In genomic region chr2:215619022-215619958, GRCh38 we compare ENCODE assay signal across 1 cellular context.
TF ChIP-seq lines count a peak whose summit lies in the region.

No MANE protein-coding gene starts in this region.

TF ChIP-seq in GM23338, 12 proteins besides CTCF, POLR2A, EP300 and RAD21 (continued from another document):
- TF ChIP-seq, protein P1, sequence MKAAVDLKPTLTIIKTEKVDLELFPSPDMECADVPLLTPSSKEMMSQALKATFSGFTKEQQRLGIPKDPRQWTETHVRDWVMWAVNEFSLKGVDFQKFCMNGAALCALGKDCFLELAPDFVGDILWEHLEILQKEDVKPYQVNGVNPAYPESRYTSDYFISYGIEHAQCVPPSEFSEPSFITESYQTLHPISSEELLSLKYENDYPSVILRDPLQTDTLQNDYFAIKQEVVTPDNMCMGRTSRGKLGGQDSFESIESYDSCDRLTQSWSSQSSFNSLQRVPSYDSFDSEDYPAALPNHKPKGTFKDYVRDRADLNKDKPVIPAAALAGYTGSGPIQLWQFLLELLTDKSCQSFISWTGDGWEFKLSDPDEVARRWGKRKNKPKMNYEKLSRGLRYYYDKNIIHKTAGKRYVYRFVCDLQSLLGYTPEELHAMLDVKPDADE (IDR thresholded peaks at IDR 0.05), result no peak
- TF ChIP-seq EZH2 (IDR thresholded peaks at IDR 0.05; ENCODE audit: low read depth, unreplicated experiment) (no peak), REST (IDR thresholded peaks at IDR 0.05; ENCODE audit: unreplicated experiment) (no peak)
